8 cellular contexts compared by ENCODE assay signal in genomic region chr11:65421204-65422103, GRCh38. TPM values are rescaled to one million over a fixed set of nuclear protein-coding genes. Genes with fewer than 3 reads are reported as not detected.
DNase-seq lines count a peak whose midpoint lies in the region; ATAC-seq and TF ChIP-seq lines count a peak whose summit lies in the region.

No MANE protein-coding gene starts in this region.

- H3K36me3 ChIP-seq in esophagus (ENCODE audit: control insufficient read depth in 2 of 2, insufficient read depth in 2 of 2, low read length in 1 of 2) (peaks cover 0 to 5% of the 10 kb centered on the region in 2 donors), muscle layer of duodenum (ENCODE audit: control insufficient read depth in 1 of 2, insufficient read depth in 2 of 2, low read length in 2 of 2) (peaks cover 22 to 73% of the 10 kb centered on the region in 2 donors)

- 1% methylated on average over 26 of the region's 26 CpGs for WGBS in esophagus, 2 donors

- peak overlapping the region; percentile 68 to 100 for H3K4me3 ChIP-seq in esophagus (ENCODE audit: low read depth in 1 of 2, low read length in 2 of 2)
- peak overlapping the region; percentile 74 to 100 for H3K4me3 ChIP-seq in muscle layer of duodenum (ENCODE audit: low read depth in 1 of 2, low read length in 2 of 2)

- H3K27me3 ChIP-seq in esophagus (ENCODE audit: control insufficient read depth in 1 of 2, insufficient read depth in 2 of 2, low read length in 2 of 2), result no peaks in the 10 kb centered on the region
- H3K27me3 ChIP-seq in muscle layer of duodenum (ENCODE audit: low read depth, low read length), result no peaks in the 10 kb centered on the region

- H3K9me3 ChIP-seq in esophagus (ENCODE audit: control insufficient read depth in 2 of 2, insufficient read depth in 1 of 2, low read depth in 1 of 2, low read length in 1 of 2) (no peaks in the 10 kb centered on the region), muscle layer of duodenum (ENCODE audit: control insufficient read depth in 1 of 2, low read length in 2 of 2) (no peaks in the 10 kb centered on the region)

- DNase-seq in COLO829 (ENCODE audit: low spot score), result peak; percentile 70
- DNase-seq in HuH-7 (ENCODE audit: low spot score), result peak; percentile 54
- peak; percentile 85 for DNase-seq in activated T-cell treated with anti-CD3 and anti-CD28 coated beads, Interleukin-2, amount 50 U/mL, for 4 hours
- DNase-seq in stimulated activated CD8-positive, alpha-beta memory T cell treated with anti-CD3 and anti-CD28 coated beads, Interleukin-7, amount 100 ng/mL, for 1 hour (ENCODE audit: low read depth in 2 of 2), result peak; percentile 71 to 72
- no peak for DNase-seq in GM19240 (ENCODE audit: insufficient read length, low spot score)

- peaks cover 23% of the 10 kb centered on the region for H3K36me3 Mint-ChIP-seq in activated T-cell treated with anti-CD3 and anti-CD28 coated beads, Interleukin-2, amount 50 U/mL, for 4 hours (ENCODE audit: insufficient read depth)

- no peaks in the 10 kb centered on the region for H3K9me3 Mint-ChIP-seq in activated T-cell treated with anti-CD3 and anti-CD28 coated beads, Interleukin-2, amount 50 U/mL, for 4 hours

- no peaks in the 10 kb centered on the region for H3K27me3 Mint-ChIP-seq in activated T-cell treated with anti-CD3 and anti-CD28 coated beads, Interleukin-2, amount 50 U/mL, for 4 hours (ENCODE audit: low read depth)

- H3K27ac ChIP-seq in esophagus (ENCODE audit: low read depth in 2 of 2, low read length in 1 of 2), result peak overlapping the region; percentile 99
- H3K27ac ChIP-seq in muscle layer of duodenum (ENCODE audit: low read length), result peak overlapping the region; percentile 100

- peaks cover 39% of the 10 kb centered on the region for H3K4me1 Mint-ChIP-seq in activated T-cell treated with anti-CD3 and anti-CD28 coated beads, Interleukin-2, amount 50 U/mL, for 4 hours (ENCODE audit: low read depth)

- peak overlapping the region; percentile 100 for H3K4me3 Mint-ChIP-seq in activated T-cell treated with anti-CD3 and anti-CD28 coated beads, Interleukin-2, amount 50 U/mL, for 4 hours

- peaks cover 8 to 25% of the 10 kb centered on the region in 2 donors for H3K4me1 ChIP-seq in esophagus (ENCODE audit: control insufficient read depth in 2 of 2, insufficient read depth in 2 of 2, low read length in 1 of 2)
- peaks cover 14 to 34% of the 10 kb centered on the region in 2 donors for H3K4me1 ChIP-seq in muscle layer of duodenum (ENCODE audit: control insufficient read depth in 1 of 2, insufficient read depth in 2 of 2, low read length in 2 of 2)

- ATAC-seq in activated T-cell treated with anti-CD3 and anti-CD28 coated beads, Interleukin-2, amount 50 U/mL, for 4 hours, result peak; percentile 36 to 47

TF ChIP-seq in PFSK-1, 5 proteins besides CTCF, POLR2A, EP300 and RAD21:
- TF ChIP-seq SIN3A (IDR thresholded peaks at IDR 0.05; ENCODE audit: borderline replicate concordance, insufficient read depth, low read length) (peak; percentile 36; the same call in 1 of the 2 replicates), TAF1 (IDR thresholded peaks at IDR 0.05; ENCODE audit: borderline replicate concordance, insufficient read depth, low read length) (peak; percentile 58; the same call in 1 of the 2 replicates), FOXP2 (optimal IDR thresholded peaks at IDR 0.05; ENCODE audit: borderline replicate concordance, extremely low read depth, extremely low read length, insufficient read depth) (no peak), REST (IDR thresholded peaks at IDR 0.05; ENCODE audit: insufficient read depth in 1 of 2, low read depth in 2 of 2, low read length in 2 of 2) (peak in 1 of 2 experiments; percentile 7; a peak in 1 of 4 replicates), POLR2AphosphoS5 (IDR thresholded peaks at IDR 0.05; ENCODE audit: low read depth, low read length) (peak; percentile 33; the same call in 1 of the 2 replicates)

RNA-seq across cellular contexts. Expression of gene NEAT1, which starts 1.1 kb away (rescaled TPM):
- 67.8 TPM for polyA plus RNA-seq in PFSK-1 (2012; ENCODE audit: insufficient read length, low read depth)
- 100 to 1,000 TPM in 2 of 3 donors, 10 to 100 TPM in 1; 95.5 to 136 (median 123) TPM for total RNA-seq in activated T-cell treated with anti-CD3 and anti-CD28 coated beads, Interleukin-2, amount 50 U/mL, for 4 hours
- polyA plus RNA-seq in esophagus, result 1,000 to 10,000 TPM in 1 of 2 donors, 100 to 1,000 TPM in 1; 536 to 1,203 TPM

RNA-seq across cellular contexts. Expression of gene FRMD8, which starts 35.0 kb away (rescaled TPM):
- 62.0 TPM for polyA plus RNA-seq in PFSK-1 (2012; ENCODE audit: insufficient read length, low read depth)
- total RNA-seq in activated T-cell treated with anti-CD3 and anti-CD28 coated beads, Interleukin-2, amount 50 U/mL, for 4 hours, result 10 to 100 TPM; 43.0 to 49.2 (median 44.9) TPM
- polyA plus RNA-seq in esophagus, result 10 to 100 TPM; 25.2 to 27.8 TPM

RNA-seq across cellular contexts. Expression of gene SLC25A45, which starts 39.0 kb away (rescaled TPM):
- polyA plus RNA-seq in PFSK-1 (2012; ENCODE audit: insufficient read length, low read depth), result 0.99 TPM
- 10 to 100 TPM in 1 of 3 donors, 1 to 10 TPM in 2; 7.0 to 11.1 (median 9.5) TPM for total RNA-seq in activated T-cell treated with anti-CD3 and anti-CD28 coated beads, Interleukin-2, amount 50 U/mL, for 4 hours
- 1 to 10 TPM; 2.4 to 6.0 TPM for polyA plus RNA-seq in esophagus
